1 cellular context compared by ENCODE assay signal in genomic region chr1:153649137-153649866, GRCh38.
TF ChIP-seq lines count a peak whose summit lies in the region.

No MANE protein-coding gene starts in this region.

TF ChIP-seq in A549, 52 proteins besides CTCF, POLR2A, EP300 and RAD21 (continued from another document):
- TF ChIP-seq HES2 (IDR thresholded peaks at IDR 0.05): no peak
- no peak for TF ChIP-seq PBX3 (IDR thresholded peaks at IDR 0.05)
- TF ChIP-seq MAZ (IDR thresholded peaks at IDR 0.05; ENCODE audit: borderline replicate concordance, low read depth, low read length): no peak
- no peak for TF ChIP-seq RCOR1 (IDR thresholded peaks at IDR 0.05; ENCODE audit: low read depth, low read length)
- no peak for TF ChIP-seq BHLHE40 (IDR thresholded peaks at IDR 0.05; ENCODE audit: low read depth, low read length)
- TF ChIP-seq HMGXB4 (CRISPR knock-in tag; IDR thresholded peaks at IDR 0.05; ENCODE audit: borderline replicate concordance): no peak
- no peak for TF ChIP-seq ELK1 (IDR thresholded peaks at IDR 0.05; ENCODE audit: low read depth, low read length)
TF ChIP-seq in A549: peak in this region for 0.
